ENCODE assay signal across 9 cellular contexts in the genomic region with DNA sequence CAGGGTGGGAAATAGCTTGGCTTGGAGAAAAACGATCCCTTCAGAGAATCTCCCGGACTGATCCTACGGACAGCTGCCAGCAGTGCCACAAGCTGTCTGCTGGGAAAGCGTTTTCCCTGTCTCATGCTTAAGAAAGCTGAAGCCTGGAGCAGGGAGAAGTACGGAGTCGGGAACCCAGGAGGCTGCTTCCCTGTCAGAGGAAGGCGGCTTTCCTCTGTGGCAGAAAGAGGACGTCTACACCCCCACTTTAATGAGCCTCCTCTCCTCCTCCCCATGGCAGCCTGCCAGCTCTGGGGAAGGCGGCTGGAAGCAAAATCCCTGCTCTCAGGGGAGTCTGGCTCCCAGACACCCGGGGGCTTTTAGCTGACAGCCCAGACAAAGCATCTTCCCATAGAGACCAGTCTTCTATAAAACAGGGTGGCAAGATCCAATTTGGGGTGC. TPM values are rescaled to one million over a fixed set of nuclear protein-coding genes. Genes with fewer than 3 reads are reported as not detected.
A peak's percentile ranks its signal among the peaks of the same experiment; 100 is the strongest.
DNase-seq lines count a peak whose midpoint lies in the region; ATAC-seq and TF ChIP-seq lines count a peak whose summit lies in the region.
"Had no signal": no experiment of that assay in that cellular context is flagged by ENCODE, and none has a peak within 500 bp of the region (broad histone marks: within the 10 kb centered on the region; RNA-seq: fewer than 3 reads in every experiment).

No MANE protein-coding gene starts in this region.

- H3K4me3 Mint-ChIP-seq in activated CD8-positive, alpha-beta T cell treated with anti-CD3 and anti-CD28 coated beads for 36 hours = peak overlapping the region; percentile 68

- peaks cover 38% of the 10 kb centered on the region for H3K36me3 Mint-ChIP-seq in activated CD8-positive, alpha-beta T cell treated with anti-CD3 and anti-CD28 coated beads for 36 hours (ENCODE audit: low read depth)

- H3K36me3 ChIP-seq in BLaER1 (peaks cover 12% of the 10 kb centered on the region; the same call in 1 of the 2 replicates), IMR-90 (ENCODE audit: control insufficient read depth, insufficient read depth, low read length) (no peaks in the 10 kb centered on the region), aorta (ENCODE audit: control insufficient read depth in 1 of 2, insufficient read depth in 2 of 2, low read length in 1 of 2) (no peaks in the 10 kb centered on the region)
- H3K36me3 ChIP-seq: thyroid gland had no signal

- H3K27ac Mint-ChIP-seq in activated CD8-positive, alpha-beta T cell treated with anti-CD3 and anti-CD28 coated beads for 36 hours = peak overlapping the region; percentile 97

- in situ Hi-C loops in IMR-90 (cut with MboI; ENCODE audit: low sequenced_read_pairs) = no loop called here

- peak overlapping the region; percentile 89 for H3K27ac ChIP-seq in BLaER1
- no peak overlapping the region for H3K27ac ChIP-seq in IMR-90 (ENCODE audit: insufficient read depth, low read length)
- H3K27ac ChIP-seq in aorta (ENCODE audit: low read depth in 1 of 2, low read length in 2 of 2) = no peak overlapping the region
- H3K27ac ChIP-seq: thyroid gland had no signal

- no peak overlapping the region for H2BK5ac ChIP-seq in IMR-90 (ENCODE audit: low read depth, low read length, poor library complexity, severe bottlenecking)

- H3K56ac ChIP-seq in IMR-90 (ENCODE audit: extremely low read depth, insufficient read depth, low read length) = no peak overlapping the region

- H2AFZ ChIP-seq in IMR-90 (replicated peaks; ENCODE audit: low read length, poor library complexity) = no peak overlapping the region

- CTCF ChIA-PET in IMR-90 (lab: Yijun Ruan, JAX) = no interaction called here
- CTCF ChIA-PET in activated CD8-positive, alpha-beta T cell treated with anti-CD3 and anti-CD28 coated beads for 36 hours (lab: Charles Lee) = interaction anchor here (0.8 to 9.5 kb wide), 10 partner anchors 9 to 214 kb away, joined by 3 to 68 read pairs (median 9); a partner anchor contains a TSS

- H3K27me3 ChIP-seq in BLaER1 (no peaks in the 10 kb centered on the region), IMR-90 (ENCODE audit: control insufficient read depth, insufficient read depth, low read length) (peaks cover 53% of the 10 kb centered on the region), aorta (ENCODE audit: control insufficient read depth in 1 of 2, insufficient read depth in 2 of 2, low read length in 1 of 2) (no peaks in the 10 kb centered on the region)
- H3K27me3 ChIP-seq: thyroid gland had no signal

- H2AK5ac ChIP-seq in IMR-90 (ENCODE audit: low read depth, low read length) = no peak overlapping the region

- H4K20me1 ChIP-seq in BLaER1 (peaks cover 81% of the 10 kb centered on the region), IMR-90 (ENCODE audit: insufficient read depth, low read length) (peaks cover 4% of the 10 kb centered on the region; the same call in 1 of the 2 replicates)

- DNase-seq in IMR-90 = peak; percentile 34
- DNase-seq in activated CD8-positive, alpha-beta T cell treated with anti-CD3 and anti-CD28 coated beads for 36 hours = no peak
- DNase-seq in medulla oblongata (ENCODE audit: extremely low spot score) = peak; percentile 75
- DNase-seq in cerebellum (ENCODE audit: low spot score) = no peak
- DNase-seq in stimulated activated CD4-positive, alpha-beta T cell treated with anti-CD3 and anti-CD28 coated beads, Interleukin-1b, Interleukin-23, amount 100 ng/mL, for 48 hours = no peak
- DNase-seq in aorta = no peak

- dilution Hi-C loops in IMR-90 (cut with HindIII; ENCODE audit: low sequenced_read_pairs, unreplicated experiment) = no loop called here

- H3K9me3 ChIP-seq in BLaER1 = no peaks in the 10 kb centered on the region
- no peaks in the 10 kb centered on the region for H3K9me3 ChIP-seq in IMR-90 (ENCODE audit: control insufficient read depth, insufficient read depth, low read length)
- H3K9me3 ChIP-seq in aorta (ENCODE audit: control insufficient read depth, low read length) = no peaks in the 10 kb centered on the region
- H3K9me3 ChIP-seq: thyroid gland had no signal

- no peak overlapping the region for H3K14ac ChIP-seq in IMR-90 (replicated peaks; ENCODE audit: low read depth, low read length)

- no peaks in the 10 kb centered on the region; the same call in 1 of the 2 replicates for H3K9me1 ChIP-seq in IMR-90 (ENCODE audit: insufficient read depth, low read length)

- intact Hi-C loops in IMR-90 (cut with micrococcal nuclease) = no loop called here
- intact Hi-C loops in activated CD8-positive, alpha-beta T cell treated with anti-CD3 and anti-CD28 coated beads for 36 hours (cut with micrococcal nuclease) = no loop called here
- intact Hi-C loops in aorta (cut with DNase I) = no loop called here

- no peak overlapping the region for H2BK120ac ChIP-seq in IMR-90 (ENCODE audit: low read depth, low read length)

- H2BK20ac ChIP-seq in IMR-90 (ENCODE audit: low read depth, low read length) = no peak overlapping the region

- no TSS peak for BruUV-seq in IMR-90 (replicated peaks; lab: Mats Ljungman, UMichigan)

- 9% methylated on average over 4 of the region's 10 CpGs; no CpG with 5 or more reads in 1 of the 2 experiments for WGBS in IMR-90 (ENCODE audit: extremely low coverage in 2 of 2, insufficient read length in 1 of 2), 2 experiments
- WGBS in aorta, 2 donors = 8% methylated on average over 10 of the region's 10 CpGs

- no peak overlapping the region for H4K5ac ChIP-seq in IMR-90 (ENCODE audit: low read depth, low read length)

- no peak overlapping the region for H4K8ac ChIP-seq in IMR-90 (ENCODE audit: low read depth in 2 of 2, low read length in 2 of 2)

- H4K91ac ChIP-seq in IMR-90 (ENCODE audit: insufficient read depth, low read depth, low read length) = no peak overlapping the region

- H3K79me1 ChIP-seq in IMR-90 (ENCODE audit: low read depth in 1 of 2, low read length in 2 of 2) = no peaks in the 10 kb centered on the region

- no peak overlapping the region for H3K23ac ChIP-seq in IMR-90 (ENCODE audit: low read depth, low read length)

- no peaks in the 10 kb centered on the region for H3K9me3 Mint-ChIP-seq in activated CD8-positive, alpha-beta T cell treated with anti-CD3 and anti-CD28 coated beads for 36 hours

- H3K4me3 ChIP-seq in BLaER1 (no peak overlapping the region), IMR-90 (ENCODE audit: insufficient read depth, low read depth, low read length) (no peak overlapping the region), aorta (ENCODE audit: low read length in 2 of 2) (no peak overlapping the region)
- H3K4me3 ChIP-seq: thyroid gland had no signal

- H3K4ac ChIP-seq in IMR-90 (ENCODE audit: low read depth, low read length) = no peak overlapping the region

- TF ChIP-seq CTCF in IMR-90 (conservative IDR thresholded peaks at IDR 0.05; ENCODE audit: low read depth, low read length) = no peak
- no peak for TF ChIP-seq CTCF in activated CD8-positive, alpha-beta T cell treated with anti-CD3 and anti-CD28 coated beads for 36 hours (IDR thresholded peaks at IDR 0.05)

- no peaks in the 10 kb centered on the region for H3K27me3 Mint-ChIP-seq in activated CD8-positive, alpha-beta T cell treated with anti-CD3 and anti-CD28 coated beads for 36 hours

- no peak overlapping the region for H2AK9ac ChIP-seq in IMR-90 (replicated peaks; ENCODE audit: low read depth, low read length, poor library complexity)

- peak overlapping the region; percentile 54 for H3K9ac ChIP-seq in BLaER1
- no peak overlapping the region for H3K9ac ChIP-seq in IMR-90 (ENCODE audit: low read depth, low read length)

- H3K4me1 Mint-ChIP-seq in activated CD8-positive, alpha-beta T cell treated with anti-CD3 and anti-CD28 coated beads for 36 hours (ENCODE audit: low read depth) = peaks cover 92% of the 10 kb centered on the region

- no peak overlapping the region for H3K18ac ChIP-seq in IMR-90 (ENCODE audit: low read depth, low read length)

- TF ChIP-seq POLR2A in IMR-90 (IDR thresholded peaks at IDR 0.05; ENCODE audit: low read depth, low read length) = no peak

- TF ChIP-seq RAD21 in IMR-90 (IDR thresholded peaks at IDR 0.05; ENCODE audit: low read length) = no peak

- ATAC-seq in IMR-90 (ENCODE audit: low read depth) (no peak), HG03280 (IDR thresholded peaks at IDR 0.05; ENCODE audit: unreplicated experiment) (no peak), aorta (ENCODE audit: low FRiP score) (no peak)
- no peak for ATAC-seq in activated CD8-positive, alpha-beta T cell treated with anti-CD3 and anti-CD28 coated beads for 36 hours

- H3K4me1 ChIP-seq in BLaER1 (peaks cover 100% of the 10 kb centered on the region), IMR-90 (ENCODE audit: control insufficient read depth, insufficient read depth, low read length) (no peaks in the 10 kb centered on the region), aorta (ENCODE audit: control insufficient read depth in 1 of 2, insufficient read depth in 2 of 2, low read length in 2 of 2) (no peaks in the 10 kb centered on the region)

- POLR2A ChIA-PET in IMR-90 (lab: Charles Lee; ENCODE audit: unreplicated experiment) = interaction anchor here (0.5 kb wide), 1 partner anchor 257 kb away, joined by 6 read pairs; no protein-coding TSS in a partner anchor
- POLR2A ChIA-PET in activated CD8-positive, alpha-beta T cell treated with anti-CD3 and anti-CD28 coated beads for 36 hours (lab: Charles Lee) = interaction anchor here (1.0 to 2.3 kb wide), 6 partner anchors 8 to 137 kb away, joined by 3 to 10 read pairs (median 4); a partner anchor contains a TSS

- H2BK15ac ChIP-seq in IMR-90 (ENCODE audit: low read depth, low read length) = no peak overlapping the region

- H3K4me2 ChIP-seq in BLaER1 = peak overlapping the region; percentile 96
- H3K4me2 ChIP-seq in IMR-90 (ENCODE audit: low read depth, low read length) = no peak overlapping the region; the same call in 1 of the 2 replicates

TF ChIP-seq in IMR-90, 13 proteins besides CTCF, POLR2A, EP300 and RAD21 (continues in another document):
- TF ChIP-seq MAZ (IDR thresholded peaks at IDR 0.05; ENCODE audit: borderline replicate concordance, low read depth, low read length) (no peak), CEBPB (IDR thresholded peaks at IDR 0.05; ENCODE audit: low read depth, low read length) (no peak)
- TF ChIP-seq, protein P1, sequence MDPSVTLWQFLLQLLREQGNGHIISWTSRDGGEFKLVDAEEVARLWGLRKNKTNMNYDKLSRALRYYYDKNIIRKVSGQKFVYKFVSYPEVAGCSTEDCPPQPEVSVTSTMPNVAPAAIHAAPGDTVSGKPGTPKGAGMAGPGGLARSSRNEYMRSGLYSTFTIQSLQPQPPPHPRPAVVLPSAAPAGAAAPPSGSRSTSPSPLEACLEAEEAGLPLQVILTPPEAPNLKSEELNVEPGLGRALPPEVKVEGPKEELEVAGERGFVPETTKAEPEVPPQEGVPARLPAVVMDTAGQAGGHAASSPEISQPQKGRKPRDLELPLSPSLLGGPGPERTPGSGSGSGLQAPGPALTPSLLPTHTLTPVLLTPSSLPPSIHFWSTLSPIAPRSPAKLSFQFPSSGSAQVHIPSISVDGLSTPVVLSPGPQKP (IDR thresholded peaks at IDR 0.05; ENCODE audit: borderline replicate concordance, low read depth, low read length) = no peak

RNA-seq across cellular contexts. Expression of a gene that starts 7.3 kb away (rescaled TPM):
- 0.36 and 0.56 TPM in 2 replicates for total RNA-seq in IMR-90 (2012; rRNA removed)
- 0.55 and 0.60 TPM in 2 replicates for polyA plus RNA-seq in IMR-90 (2012; rRNA removed)
- polyA plus RNA-seq in IMR-90 (2012; cell fraction: cytosol; rRNA removed) = 0.35 and 0.40 TPM in 2 replicates
- polyA plus RNA-seq in IMR-90 (2012; cell fraction: nucleus; rRNA removed; ENCODE audit: low replicate concordance) = 1.3 and 2.3 TPM in 2 replicates
- total RNA-seq in activated CD8-positive, alpha-beta T cell treated with anti-CD3 and anti-CD28 coated beads for 36 hours = 10 to 100 TPM; 93.5 to 94.0 TPM
- 101 TPM for total RNA-seq in cerebellum
- 1 to 10 TPM; 4.0 to 4.6 TPM for total RNA-seq in aorta
- under 1 TPM; 0.31 to 0.63 TPM for polyA plus RNA-seq in aorta

Comparison
In these comparisons a context has a peak if more than half of its experiments do, and no peak if none do; other contexts are left out.
1. DNase-seq: peak in IMR-90 (single experiment) and medulla oblongata (single experiment); none in activated CD8-positive, alpha-beta T cell treated with anti-CD3 and anti-CD28 coated beads for 36 hours (single experiment), cerebellum (single experiment), stimulated activated CD4-positive, alpha-beta T cell treated with anti-CD3 and anti-CD28 coated beads, Interleukin-1b, Interleukin-23, amount 100 ng/mL, for 48 hours (single experiment) and aorta (0 of 2).
2. RNA of a gene that starts 7.3 kb away (total RNA-seq): 101 TPM in cerebellum (single experiment) and 93.5 to 94.0 TPM in activated CD8-positive, alpha-beta T cell treated with anti-CD3 and anti-CD28 coated beads for 36 hours; 4.0 to 4.6 TPM in aorta and 0.36 to 0.56 TPM in IMR-90; every median in the first group is over 10 times any median in the second.